8 cellular contexts compared by ENCODE assay signal in the genomic region with DNA sequence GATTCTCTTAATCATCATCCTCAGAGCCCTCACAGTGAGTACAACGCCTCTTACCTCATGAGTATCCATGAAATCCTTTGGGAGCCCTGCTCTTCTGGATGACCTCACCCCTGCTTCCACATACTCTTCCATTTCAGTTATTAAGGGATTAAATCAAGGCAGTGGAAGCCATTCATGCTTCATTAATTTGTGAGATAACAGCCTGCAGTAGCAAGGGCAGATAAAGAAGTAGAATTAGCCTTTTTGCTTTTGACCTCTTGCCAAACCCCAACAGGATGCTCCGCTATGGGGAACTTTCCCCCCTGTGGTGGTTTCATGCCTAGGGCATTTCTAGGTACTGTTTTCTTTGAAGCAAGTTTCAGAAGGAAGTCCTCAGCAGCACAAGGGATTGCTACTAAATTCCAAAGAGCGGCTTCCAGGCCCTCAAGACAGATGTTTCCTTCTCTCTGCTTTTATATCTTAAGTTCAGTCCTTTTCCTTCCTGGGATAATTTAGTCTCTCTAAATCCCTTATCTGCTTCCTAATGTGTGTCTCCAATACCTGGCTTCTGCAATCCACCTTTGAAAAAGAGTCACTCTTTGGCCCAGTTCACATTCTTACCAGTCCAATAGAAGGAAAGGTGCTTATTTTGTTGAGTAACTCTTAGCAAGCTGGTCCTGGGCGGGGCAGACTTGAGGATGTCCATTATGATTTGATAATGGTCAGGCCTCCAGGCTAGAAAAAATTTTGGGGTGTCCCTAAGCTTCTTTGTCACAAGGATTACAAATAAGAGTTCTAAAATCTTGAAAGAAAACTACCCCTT.
DNase-seq lines count a peak whose midpoint lies in the region; ATAC-seq and TF ChIP-seq lines count a peak whose summit lies in the region.

No MANE protein-coding gene starts in this region.

- peaks cover 19% of the 10 kb centered on the region for H3K4me1 Mint-ChIP-seq in activated naive CD8-positive, alpha-beta T cell treated with anti-CD3 and anti-CD28 coated beads for 36 hours

- peak; percentile 66 for ATAC-seq in GM21528 (IDR thresholded peaks at IDR 0.05; ENCODE audit: low FRiP score, unreplicated experiment)
- ATAC-seq in HG02870 (IDR thresholded peaks at IDR 0.05; ENCODE audit: unreplicated experiment): no peak

- peaks cover 5% of the 10 kb centered on the region for H3K9me3 Mint-ChIP-seq in activated naive CD8-positive, alpha-beta T cell treated with anti-CD3 and anti-CD28 coated beads for 36 hours

- H3K36me3 Mint-ChIP-seq in activated naive CD8-positive, alpha-beta T cell treated with anti-CD3 and anti-CD28 coated beads for 36 hours: peaks cover 5% of the 10 kb centered on the region

- DNase-seq in AG10803 (ENCODE audit: low read depth) (peak; percentile 56), M059J (ENCODE audit: low read depth) (peak; percentile 97), left kidney (ENCODE audit: low read depth, low spot score) (peak; percentile 49), GM19238 (ENCODE audit: insufficient read length, low spot score) (no peak), NCI-H2107 treated with DMSO at 0.1 percent for 48 hours (lab: John Stamatoyannopoulos, UW; ENCODE audit: unreplicated experiment) (no peak)
- peak; percentile 23 for DNase-seq in activated naive CD8-positive, alpha-beta T cell treated with anti-CD3 and anti-CD28 coated beads for 36 hours

- no peak overlapping the region for H3K4me3 Mint-ChIP-seq in activated naive CD8-positive, alpha-beta T cell treated with anti-CD3 and anti-CD28 coated beads for 36 hours

- no peaks in the 10 kb centered on the region for H3K27me3 Mint-ChIP-seq in activated naive CD8-positive, alpha-beta T cell treated with anti-CD3 and anti-CD28 coated beads for 36 hours

- H3K4me3 ChIP-seq in AG10803 (ENCODE audit: low read length): no peak overlapping the region

- no peak overlapping the region for H3K27ac Mint-ChIP-seq in activated naive CD8-positive, alpha-beta T cell treated with anti-CD3 and anti-CD28 coated beads for 36 hours

- TF ChIP-seq CTCF in AG10803 (conservative IDR thresholded peaks at IDR 0.05; ENCODE audit: low read length): no peak; the same call in 1 of the 2 replicates

Comparison
In these comparisons a context has a peak if more than half of its experiments do, and no peak if none do; other contexts are left out.
1. DNase-seq: peak in AG10803 (single experiment), M059J (single experiment), activated naive CD8-positive, alpha-beta T cell treated with anti-CD3 and anti-CD28 coated beads for 36 hours (single experiment) and left kidney (single experiment); none in GM19238 (single experiment) and NCI-H2107 treated with DMSO at 0.1 percent for 48 hours (single experiment).